In genomic region chr22:39524089-39524752, GRCh38 we compare ENCODE assay signal across 1 cellular context.
TF ChIP-seq lines count a peak whose summit lies in the region.

No MANE protein-coding gene starts in this region.

TF ChIP-seq in SK-N-SH, 30 proteins besides CTCF, POLR2A, EP300 and RAD21 (continued from another document):
- no peak for TF ChIP-seq REST (IDR thresholded peaks at IDR 0.05; ENCODE audit: low read depth, low read length)
